In genomic region chr11:6402561-6402981, GRCh38 we compare ENCODE assay signal across 8 cellular contexts. TPM values are rescaled to one million over a fixed set of nuclear protein-coding genes. Genes with fewer than 3 reads are reported as not detected.
DNase-seq lines count a peak whose midpoint lies in the region; ATAC-seq and TF ChIP-seq lines count a peak whose summit lies in the region.

No MANE protein-coding gene starts in this region.

- H3K36me3 Mint-ChIP-seq in activated naive CD8-positive, alpha-beta T cell treated with anti-CD3 and anti-CD28 coated beads, Interleukin-2, amount 10 ng/mL, durations not matched to agents 7 days and 5 days = peaks cover 44% of the 10 kb centered on the region
- peaks cover 7 to 8% of the 10 kb centered on the region in 2 donors for H3K36me3 Mint-ChIP-seq in stimulated activated naive B cell treated with anti-CD40 and anti-IgM and Interleukin-4, amounts not matched to agents 10 μg/mL and 1 μg/mL and 100 μg/mL, for 72 hours

- TF ChIP-seq POLR2A in esophagus muscularis mucosa (IDR thresholded peaks at IDR 0.05; ENCODE audit: low read depth) = no peak

- H3K4me3 ChIP-seq in esophagus muscularis mucosa = no peak overlapping the region

- WGBS in esophagus muscularis mucosa = 83% methylated on average over 7 of the region's 7 CpGs

- no peaks in the 10 kb centered on the region for H3K9me3 Mint-ChIP-seq in activated naive CD8-positive, alpha-beta T cell treated with anti-CD3 and anti-CD28 coated beads, Interleukin-2, amount 10 ng/mL, durations not matched to agents 7 days and 5 days
- no peaks in the 10 kb centered on the region for H3K9me3 Mint-ChIP-seq in stimulated activated naive B cell treated with anti-CD40 and anti-IgM and Interleukin-4, amounts not matched to agents 10 μg/mL and 1 μg/mL and 100 μg/mL, for 72 hours

- no peaks in the 10 kb centered on the region for H3K27me3 Mint-ChIP-seq in activated naive CD8-positive, alpha-beta T cell treated with anti-CD3 and anti-CD28 coated beads, Interleukin-2, amount 10 ng/mL, durations not matched to agents 7 days and 5 days
- no peaks in the 10 kb centered on the region for H3K27me3 Mint-ChIP-seq in stimulated activated naive B cell treated with anti-CD40 and anti-IgM and Interleukin-4, amounts not matched to agents 10 μg/mL and 1 μg/mL and 100 μg/mL, for 72 hours

- intact Hi-C loops in esophagus muscularis mucosa (cut with DNase I) = no loop called here

- H3K27ac Mint-ChIP-seq in activated naive CD8-positive, alpha-beta T cell treated with anti-CD3 and anti-CD28 coated beads, Interleukin-2, amount 10 ng/mL, durations not matched to agents 7 days and 5 days = peak overlapping the region; percentile 94
- peak overlapping the region; percentile 92 for H3K27ac Mint-ChIP-seq in stimulated activated naive B cell treated with anti-CD40 and anti-IgM and Interleukin-4, amounts not matched to agents 10 μg/mL and 1 μg/mL and 100 μg/mL, for 72 hours

- peaks cover 33 to 71% (median 47%) of the 10 kb centered on the region in 4 donors for H3K36me3 ChIP-seq in esophagus muscularis mucosa

- no peak for TF ChIP-seq EP300 in esophagus muscularis mucosa (IDR thresholded peaks at IDR 0.05)

- POLR2A ChIA-PET in activated naive CD8-positive, alpha-beta T cell treated with anti-CD3 and anti-CD28 coated beads, Interleukin-2, amount 10 ng/mL, durations not matched to agents 7 days and 5 days (lab: Charles Lee) = interaction anchor here (0.6 to 7.4 kb wide), 11 partner anchors 9 to 204 kb away, joined by 3 to 140 read pairs (median 6); partner anchors contain the start of genes APBB1, ARFIP2, SMPD1 and TIMM10B

- peak; percentile 95 for ATAC-seq in GM18519 (IDR thresholded peaks at IDR 0.05; ENCODE audit: low FRiP score, unreplicated experiment)
- peak; percentile 85 for ATAC-seq in HG02938 (IDR thresholded peaks at IDR 0.05; ENCODE audit: unreplicated experiment)
- peak; percentile 90 for ATAC-seq in activated naive CD8-positive, alpha-beta T cell treated with anti-CD3 and anti-CD28 coated beads, Interleukin-2, amount 10 ng/mL, durations not matched to agents 7 days and 5 days (ENCODE audit: low read depth)
- peak; percentile 96 for ATAC-seq in stimulated activated naive B cell treated with anti-CD40 and anti-IgM and Interleukin-4, amounts not matched to agents 10 μg/mL and 1 μg/mL and 100 μg/mL, for 72 hours (replicated peaks)

- TF ChIP-seq CTCF in esophagus muscularis mucosa (IDR thresholded peaks at IDR 0.05) = no peak

- DNase-seq in SKM-1 treated with dmso at 0.1 percent for 144 hours (lab: John Stamatoyannopoulos, UW; ENCODE audit: unreplicated experiment) (peak; percentile 49), ecto neural progenitor cell (ENCODE audit: low spot score) (no peak), esophagus muscularis mucosa (ENCODE audit: extremely low spot score) (no peak), HUDEP-2 (lab: John Stamatoyannopoulos, UW; ENCODE audit: unreplicated experiment in 76 of 76) (no peak)
- peak; percentile 70 for DNase-seq in activated naive CD8-positive, alpha-beta T cell treated with anti-CD3 and anti-CD28 coated beads, Interleukin-2, amount 10 ng/mL, durations not matched to agents 7 days and 5 days
- DNase-seq in stimulated activated naive B cell treated with anti-CD40 and anti-IgM and Interleukin-4, amounts not matched to agents 10 μg/mL and 1 μg/mL and 100 μg/mL, for 72 hours = peak; percentile 64

- H3K4me1 ChIP-seq in esophagus muscularis mucosa = peaks cover 0 to 39% (median 20%) of the 10 kb centered on the region in 4 donors

- H3K9me3 ChIP-seq in esophagus muscularis mucosa = no peaks in the 10 kb centered on the region

- H3K27ac ChIP-seq in esophagus muscularis mucosa (replicated peaks in 1 of 4) = no peak overlapping the region

- H3K4me3 Mint-ChIP-seq in activated naive CD8-positive, alpha-beta T cell treated with anti-CD3 and anti-CD28 coated beads, Interleukin-2, amount 10 ng/mL, durations not matched to agents 7 days and 5 days = peak overlapping the region; percentile 83
- peak overlapping the region; percentile 70 to 79 for H3K4me3 Mint-ChIP-seq in stimulated activated naive B cell treated with anti-CD40 and anti-IgM and Interleukin-4, amounts not matched to agents 10 μg/mL and 1 μg/mL and 100 μg/mL, for 72 hours

- H3K4me1 Mint-ChIP-seq in activated naive CD8-positive, alpha-beta T cell treated with anti-CD3 and anti-CD28 coated beads, Interleukin-2, amount 10 ng/mL, durations not matched to agents 7 days and 5 days = peaks cover 56% of the 10 kb centered on the region
- H3K4me1 Mint-ChIP-seq in stimulated activated naive B cell treated with anti-CD40 and anti-IgM and Interleukin-4, amounts not matched to agents 10 μg/mL and 1 μg/mL and 100 μg/mL, for 72 hours = peaks cover 42 to 61% of the 10 kb centered on the region in 2 donors

- no peaks in the 10 kb centered on the region for H3K27me3 ChIP-seq in esophagus muscularis mucosa

RNA-seq across cellular contexts. Expression of gene SMPD1, which starts 12.3 kb away (rescaled TPM):
- total RNA-seq in activated naive CD8-positive, alpha-beta T cell treated with anti-CD3 and anti-CD28 coated beads, Interleukin-2, amount 10 ng/mL, durations not matched to agents 7 days and 5 days = 10 to 100 TPM; 40.7 to 42.6 TPM
- total RNA-seq in esophagus muscularis mucosa = 10 to 100 TPM; 28.2 to 37.9 (median 30.8) TPM

RNA-seq across cellular contexts. Expression of gene APBB1, which starts 16.3 kb away (rescaled TPM):
- total RNA-seq in activated naive CD8-positive, alpha-beta T cell treated with anti-CD3 and anti-CD28 coated beads, Interleukin-2, amount 10 ng/mL, durations not matched to agents 7 days and 5 days = 10 to 100 TPM; 64.0 to 69.2 TPM
- total RNA-seq in esophagus muscularis mucosa = 100 to 1,000 TPM in 2 of 4 donors, 10 to 100 TPM in 2; 63.1 to 166 (median 109) TPM

RNA-seq across cellular contexts. Expression of gene HPX, which starts 38.2 kb away (rescaled TPM):
- total RNA-seq in activated naive CD8-positive, alpha-beta T cell treated with anti-CD3 and anti-CD28 coated beads, Interleukin-2, amount 10 ng/mL, durations not matched to agents 7 days and 5 days = 1 to 10 TPM in 1 of 2 experiments, under 1 TPM in 1; 0.58 to 1.3 TPM
- total RNA-seq in esophagus muscularis mucosa = 1 to 10 TPM in 1 of 4 donors, under 1 TPM in 3; 0.50 to 1.2 (median 0.69) TPM

Comparison
In these comparisons a context has a peak if more than half of its experiments do, and no peak if none do; other contexts are left out.
1. DNase-seq: peak in SKM-1 treated with dmso at 0.1 percent for 144 hours (single experiment), activated naive CD8-positive, alpha-beta T cell treated with anti-CD3 and anti-CD28 coated beads, Interleukin-2, amount 10 ng/mL, durations not matched to agents 7 days and 5 days (single experiment) and stimulated activated naive B cell treated with anti-CD40 and anti-IgM and Interleukin-4, amounts not matched to agents 10 μg/mL and 1 μg/mL and 100 μg/mL, for 72 hours (single experiment); none in ecto neural progenitor cell (single experiment), esophagus muscularis mucosa (single experiment) and HUDEP-2 (0 of 76).
2. Peak in every context shown above with its lines, with median percentiles within 50 percentile points of each other: ATAC-seq.